Comparison of ENCODE assay signal across 11 cellular contexts in the genomic region with DNA sequence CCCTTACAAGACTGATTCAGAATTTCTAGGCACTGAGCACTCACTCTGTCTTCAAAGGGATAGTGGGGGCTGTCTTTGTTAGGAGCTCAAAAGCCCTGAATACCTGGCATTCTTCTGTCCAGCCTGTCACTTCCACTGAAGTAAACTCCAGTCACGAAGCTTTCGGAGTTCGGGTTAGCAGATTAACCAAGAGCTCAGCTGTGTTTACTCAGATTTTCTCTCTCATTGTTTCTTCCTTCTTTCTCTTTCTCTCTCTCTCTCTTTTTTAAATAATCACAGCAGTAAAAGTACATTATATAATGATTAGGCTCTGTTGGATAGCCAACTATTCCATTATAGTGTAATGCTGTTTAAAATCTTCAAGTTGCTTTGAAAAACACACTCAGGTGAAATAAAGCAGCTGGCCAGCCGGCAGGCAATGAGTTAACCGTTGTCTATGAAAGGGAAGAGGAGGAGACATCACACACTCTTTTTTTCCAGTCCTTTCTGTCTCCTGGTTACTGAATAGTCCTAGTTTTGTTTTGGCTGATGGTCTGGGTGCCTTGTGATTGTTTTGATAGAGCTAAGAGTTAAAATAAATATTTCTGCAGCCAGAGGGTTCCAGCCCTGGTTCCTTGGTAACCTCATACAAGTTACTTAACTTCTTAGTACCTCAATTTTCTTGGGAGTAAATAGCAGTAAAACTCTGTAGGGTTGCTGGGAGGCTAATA.
DNase-seq lines count a peak whose midpoint lies in the region; TF ChIP-seq lines count a peak whose summit lies in the region.
"Had no signal": no experiment of that assay in that cellular context is flagged by ENCODE, and none has a peak within 500 bp of the region (broad histone marks: within the 10 kb centered on the region; RNA-seq: fewer than 3 reads in every experiment).

No MANE protein-coding gene starts in this region.

- H3K9me3 ChIP-seq in iPS-20b (ENCODE audit: insufficient read depth, low read depth, low read length): peaks cover 7% of the 10 kb centered on the region; the same call in 1 of the 2 replicates
- H3K9me3 ChIP-seq: gastrocnemius medialis had no signal

- no peaks in the 10 kb centered on the region for H3K27me3 ChIP-seq in iPS-20b (ENCODE audit: insufficient read depth, low read length)
- H3K27me3 ChIP-seq: gastrocnemius medialis had no signal

- peaks cover 9% of the 10 kb centered on the region; the same call in 1 of the 2 replicates for H3K4me1 ChIP-seq in iPS-20b (ENCODE audit: insufficient read depth, low read length)
- H3K4me1 ChIP-seq: gastrocnemius medialis had no signal

- in situ Hi-C loops in astrocyte of the spinal cord (cut with HindIII; ENCODE audit: low sequenced_read_pairs): no loop called here

- DNase-seq in HCEC 1CT: peak; percentile 25
- DNase-seq in astrocyte of the spinal cord (ENCODE audit: low read depth, low spot score): peak; percentile 85
- no peak for DNase-seq in skeletal muscle cell (ENCODE audit: low read depth)
- DNase-seq in activated CD4-positive, CD25-positive, alpha-beta regulatory T cell (lab: John Stamatoyannopoulos, UW): no peak
- no peak for DNase-seq in Kasumi-1 (lab: John Stamatoyannopoulos, UW)
- DNase-seq in HuH-7 (ENCODE audit: low spot score): no peak
- no peak for DNase-seq in OCI-M2 (lab: John Stamatoyannopoulos, UW; ENCODE audit: unreplicated experiment)
- DNase-seq: activated CD8-positive, alpha-beta memory T cell treated with anti-CD3 and anti-CD28 coated beads, Interleukin-2, amount 10 ng/mL, durations not matched to agents 7 days and 5 days; gastrocnemius medialis; OCI-M1 had no signal

- H3K36me3 ChIP-seq in iPS-20b (ENCODE audit: insufficient read depth, low read depth, low read length): no peaks in the 10 kb centered on the region
- H3K36me3 ChIP-seq: gastrocnemius medialis had no signal

- H3K27ac ChIP-seq in iPS-20b (ENCODE audit: low read length): no peak overlapping the region
- H3K27ac ChIP-seq: gastrocnemius medialis had no signal

- H3K4me3 ChIP-seq in astrocyte of the spinal cord (ENCODE audit: low read depth, low read length) (peak overlapping the region; percentile 30), iPS-20b (ENCODE audit: low read length) (peak overlapping the region; percentile 42; the same call in 1 of the 2 replicates), skeletal muscle cell (ENCODE audit: low read depth, low read length) (peak overlapping the region; percentile 12)
- H3K4me3 ChIP-seq: gastrocnemius medialis had no signal

- TF ChIP-seq CTCF in astrocyte of the spinal cord (IDR thresholded peaks at IDR 0.05; ENCODE audit: low read depth, low read length): no peak

- peak overlapping the region; percentile 30 for H3K9ac ChIP-seq in iPS-20b (ENCODE audit: low read depth, low read length)

Comparison
In these comparisons a context has a peak if more than half of its experiments do, and no peak if none do; other contexts are left out.
1. DNase-seq: peak in HCEC 1CT (single experiment) and astrocyte of the spinal cord (single experiment); none in skeletal muscle cell (single experiment), activated CD4-positive, CD25-positive, alpha-beta regulatory T cell (0 of 4), Kasumi-1 (0 of 2), HuH-7 (single experiment) and OCI-M2 (single experiment).
2. Peak in every context shown above with its lines, with median percentiles within 50 percentile points of each other: H3K4me3 ChIP-seq.